ENCODE assay signal across 16 cellular contexts in the genomic region with DNA sequence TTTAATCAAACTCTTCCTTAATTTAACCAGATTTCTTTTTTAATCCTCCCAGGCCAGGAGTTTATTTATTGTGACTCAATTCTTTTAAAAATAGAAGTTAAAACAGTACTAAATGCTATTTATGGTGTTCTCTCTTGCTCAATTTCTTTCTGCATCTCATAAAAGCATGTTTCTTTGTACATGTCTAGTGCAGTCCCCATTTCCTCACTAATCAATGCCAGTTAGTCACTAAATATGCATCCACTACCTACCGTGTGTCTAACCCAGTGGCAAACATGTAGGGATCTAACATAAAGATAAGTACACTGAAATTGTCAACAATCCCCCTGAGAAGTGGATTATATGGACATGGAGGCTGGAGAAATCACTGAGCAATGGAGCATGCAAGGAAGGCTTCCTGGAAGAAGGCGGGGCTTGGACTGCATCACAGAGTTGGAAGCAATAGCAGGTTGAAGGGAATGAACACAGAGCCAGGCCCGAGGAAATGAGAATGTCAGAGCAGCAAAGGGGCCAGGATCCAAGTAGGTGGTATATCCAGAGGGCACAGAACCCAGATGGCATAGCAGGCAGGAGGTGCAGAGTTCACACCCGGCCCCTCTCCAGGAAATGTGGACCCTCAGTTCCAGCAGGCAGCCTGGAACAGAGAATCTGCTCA.
DNase-seq lines count a peak whose midpoint lies in the region; ATAC-seq, FAIRE-seq and TF ChIP-seq lines count a peak whose summit lies in the region.
"Had no signal": no experiment of that assay in that cellular context is flagged by ENCODE, and none has a peak within 500 bp of the region (broad histone marks: within the 10 kb centered on the region; RNA-seq: fewer than 3 reads in every experiment).

No MANE protein-coding gene starts in this region.

- H3K4me3 Mint-ChIP-seq in activated naive CD4-positive, alpha-beta T cell treated with anti-CD3 and anti-CD28 coated beads, Interleukin-2, amount 50 U/mL, for 24 hours, result no peak overlapping the region
- H3K4me3 Mint-ChIP-seq in natural killer cell, result no peak overlapping the region
- no peak overlapping the region for H3K4me3 Mint-ChIP-seq in activated naive CD4-positive, alpha-beta T cell treated with anti-CD3 and anti-CD28 coated beads, Interleukin-2, amount 10 ng/mL, durations not matched to agents 7 days and 5 days
- H3K4me3 Mint-ChIP-seq: stimulated activated naive CD8-positive, alpha-beta T cell treated with anti-CD3 and anti-CD28 coated beads, Interleukin-15, amount 100 ng/mL, for 72 hours had no signal

- DNase-seq in activated naive CD4-positive, alpha-beta T cell treated with anti-CD3 and anti-CD28 coated beads, Interleukin-2, amount 50 U/mL, for 16 hours, result no peak
- DNase-seq in RCC 7860 (ENCODE audit: low spot score) (peak; percentile 25), fibroblast of peridontal ligament (ENCODE audit: extremely low read depth) (peak; percentile 66), vagina (ENCODE audit: extremely low spot score in 2 of 2) (no peak), natural killer cell (no peak), GM10248 (ENCODE audit: extremely low spot score) (no peak)
- DNase-seq in activated naive CD4-positive, alpha-beta T cell treated with anti-CD3 and anti-CD28 coated beads, Interleukin-2, amount 10 ng/mL, durations not matched to agents 7 days and 5 days, result no peak
- DNase-seq: activated CD4-positive, alpha-beta T cell treated with anti-CD3 and anti-CD28 coated beads for 4 hours; activated CD8-positive, alpha-beta memory T cell treated with anti-CD3 and anti-CD28 coated beads, Interleukin-2, amount 50 U/mL, for 48 hours; activated naive CD4-positive, alpha-beta T cell treated with Interleukin-2 at 50 U/mL for 16 hours; COR-L47; NCI-H187; stimulated activated naive CD8-positive, alpha-beta T cell treated with anti-CD3 and anti-CD28 coated beads, Interleukin-15, amount 100 ng/mL, for 72 hours; uterus had no signal

- no peak for ATAC-seq in natural killer cell
- ATAC-seq: stimulated activated naive CD8-positive, alpha-beta T cell treated with anti-CD3 and anti-CD28 coated beads, Interleukin-15, amount 100 ng/mL, for 72 hours had no signal

- peaks cover 12% of the 10 kb centered on the region for H3K36me3 Mint-ChIP-seq in activated naive CD4-positive, alpha-beta T cell treated with anti-CD3 and anti-CD28 coated beads, Interleukin-2, amount 50 U/mL, for 24 hours
- no peaks in the 10 kb centered on the region for H3K36me3 Mint-ChIP-seq in natural killer cell
- H3K36me3 Mint-ChIP-seq in activated naive CD4-positive, alpha-beta T cell treated with anti-CD3 and anti-CD28 coated beads, Interleukin-2, amount 10 ng/mL, durations not matched to agents 7 days and 5 days, result peaks cover 7% of the 10 kb centered on the region

- H3K4me3 ChIP-seq in vagina, result no peak overlapping the region
- H3K4me3 ChIP-seq: uterus had no signal

- peaks cover 27% of the 10 kb centered on the region for H3K4me1 ChIP-seq in vagina
- H3K4me1 ChIP-seq: uterus had no signal

- no peak for TF ChIP-seq POLR2A in vagina (IDR thresholded peaks at IDR 0.05)

- H3K4me1 Mint-ChIP-seq in activated naive CD4-positive, alpha-beta T cell treated with anti-CD3 and anti-CD28 coated beads, Interleukin-2, amount 50 U/mL, for 24 hours, result peaks cover 12% of the 10 kb centered on the region
- peaks cover 13 to 15% of the 10 kb centered on the region in 2 donors for H3K4me1 Mint-ChIP-seq in natural killer cell
- no peaks in the 10 kb centered on the region for H3K4me1 Mint-ChIP-seq in activated naive CD4-positive, alpha-beta T cell treated with anti-CD3 and anti-CD28 coated beads, Interleukin-2, amount 10 ng/mL, durations not matched to agents 7 days and 5 days

- no peaks in the 10 kb centered on the region for H3K9me3 ChIP-seq in vagina
- H3K9me3 ChIP-seq: uterus had no signal

- H3K27ac Mint-ChIP-seq in activated naive CD4-positive, alpha-beta T cell treated with anti-CD3 and anti-CD28 coated beads, Interleukin-2, amount 50 U/mL, for 24 hours, result peak overlapping the region; percentile 73
- H3K27ac Mint-ChIP-seq in natural killer cell, result no peak overlapping the region
- H3K27ac Mint-ChIP-seq in activated naive CD4-positive, alpha-beta T cell treated with anti-CD3 and anti-CD28 coated beads, Interleukin-2, amount 10 ng/mL, durations not matched to agents 7 days and 5 days, result no peak overlapping the region
- H3K27ac Mint-ChIP-seq: stimulated activated naive CD8-positive, alpha-beta T cell treated with anti-CD3 and anti-CD28 coated beads, Interleukin-15, amount 100 ng/mL, for 72 hours had no signal

- CTCF ChIA-PET in activated naive CD4-positive, alpha-beta T cell treated with anti-CD3 and anti-CD28 coated beads, Interleukin-2, amount 10 ng/mL, durations not matched to agents 7 days and 5 days (lab: Charles Lee), result no interaction called here
- CTCF ChIA-PET in GM10248 (lab: Yijun Ruan, JAX), result no interaction called here

- no peaks in the 10 kb centered on the region for H3K27me3 ChIP-seq in vagina
- H3K27me3 ChIP-seq: brain microvascular endothelial cell, uterus had no signal

- peak overlapping the region; percentile 64 for H3K27ac ChIP-seq in vagina
- H3K27ac ChIP-seq: brain microvascular endothelial cell had no signal

- intact Hi-C loops in vagina (cut with DNase I), result no loop called here
- intact Hi-C loops in natural killer cell (cut with micrococcal nuclease), result no loop called here

- no peak for FAIRE-seq in RCC 7860 (lab: Jason Lieb, UNC)

- POLR2A ChIA-PET in GM10248 (lab: Yijun Ruan, JAX), result no interaction called here

- H3K27me3 Mint-ChIP-seq in activated naive CD4-positive, alpha-beta T cell treated with anti-CD3 and anti-CD28 coated beads, Interleukin-2, amount 50 U/mL, for 24 hours, result no peaks in the 10 kb centered on the region
- H3K27me3 Mint-ChIP-seq in natural killer cell (ENCODE audit: low read depth in 2 of 2), result no peaks in the 10 kb centered on the region
- no peaks in the 10 kb centered on the region for H3K27me3 Mint-ChIP-seq in activated naive CD4-positive, alpha-beta T cell treated with anti-CD3 and anti-CD28 coated beads, Interleukin-2, amount 10 ng/mL, durations not matched to agents 7 days and 5 days
- H3K27me3 Mint-ChIP-seq: stimulated activated naive CD8-positive, alpha-beta T cell treated with anti-CD3 and anti-CD28 coated beads, Interleukin-15, amount 100 ng/mL, for 72 hours had no signal

- no peaks in the 10 kb centered on the region for H3K36me3 ChIP-seq in vagina
- H3K36me3 ChIP-seq: brain microvascular endothelial cell, uterus had no signal

- H3K9me3 Mint-ChIP-seq in activated naive CD4-positive, alpha-beta T cell treated with anti-CD3 and anti-CD28 coated beads, Interleukin-2, amount 50 U/mL, for 24 hours, result no peaks in the 10 kb centered on the region
- H3K9me3 Mint-ChIP-seq in natural killer cell, result no peaks in the 10 kb centered on the region
- H3K9me3 Mint-ChIP-seq in activated naive CD4-positive, alpha-beta T cell treated with anti-CD3 and anti-CD28 coated beads, Interleukin-2, amount 10 ng/mL, durations not matched to agents 7 days and 5 days, result no peaks in the 10 kb centered on the region
- H3K9me3 Mint-ChIP-seq: stimulated activated naive CD8-positive, alpha-beta T cell treated with anti-CD3 and anti-CD28 coated beads, Interleukin-15, amount 100 ng/mL, for 72 hours had no signal

- TF ChIP-seq CTCF in vagina (IDR thresholded peaks at IDR 0.05), result no peak
- no peak for TF ChIP-seq CTCF in natural killer cell (IDR thresholded peaks at IDR 0.05)
- TF ChIP-seq CTCF in GM10248 (IDR thresholded peaks at IDR 0.05; ENCODE audit: control extremely low read depth, extremely low read depth, low read depth, missing control alignments), result no peak

Comparison
In these comparisons a context has a peak if more than half of its experiments do, and no peak if none do; other contexts are left out.
1. DNase-seq: peak in RCC 7860 (single experiment) and fibroblast of peridontal ligament (single experiment); none in activated naive CD4-positive, alpha-beta T cell treated with anti-CD3 and anti-CD28 coated beads, Interleukin-2, amount 50 U/mL, for 16 hours (single experiment), vagina (0 of 2), natural killer cell (single experiment), activated naive CD4-positive, alpha-beta T cell treated with anti-CD3 and anti-CD28 coated beads, Interleukin-2, amount 10 ng/mL, durations not matched to agents 7 days and 5 days (single experiment) and GM10248 (single experiment).